13 cellular contexts compared by ENCODE assay signal in genomic region chr2:121599963-121600651, GRCh38. TPM values are rescaled to one million over a fixed set of nuclear protein-coding genes. Genes with fewer than 3 reads are reported as not detected.
DNase-seq lines count a peak whose midpoint lies in the region; ATAC-seq and TF ChIP-seq lines count a peak whose summit lies in the region.
"Had no signal": no experiment of that assay in that cellular context is flagged by ENCODE, and none has a peak within 500 bp of the region (broad histone marks: within the 10 kb centered on the region; RNA-seq: fewer than 3 reads in every experiment).

No MANE protein-coding gene starts in this region.

- H3K27me3 Mint-ChIP-seq in effector memory CD8-positive, alpha-beta T cell: no peaks in the 10 kb centered on the region

- ATAC-seq in GM18499 (IDR thresholded peaks at IDR 0.05; ENCODE audit: insufficient read depth, unreplicated experiment) (peak; percentile 49), GM21390 (IDR thresholded peaks at IDR 0.05; ENCODE audit: unreplicated experiment) (peak; percentile 42), HG03280 (IDR thresholded peaks at IDR 0.05; ENCODE audit: unreplicated experiment) (peak; percentile 61)
- ATAC-seq in effector memory CD8-positive, alpha-beta T cell (replicated peaks): peak; percentile 41

- no peak overlapping the region for H3K4me3 ChIP-seq in lower leg skin (ENCODE audit: low read depth, poor library complexity, severe bottlenecking)
- H3K4me3 ChIP-seq: stomach had no signal

- H3K4me3 Mint-ChIP-seq in effector memory CD8-positive, alpha-beta T cell: no peak overlapping the region

- peaks cover 10% of the 10 kb centered on the region for H3K36me3 Mint-ChIP-seq in effector memory CD8-positive, alpha-beta T cell (ENCODE audit: insufficient read depth)

- intact Hi-C loops in lower leg skin (cut with DNase I; ENCODE audit: low total_unique reads): no loop called here
- intact Hi-C loops in posterior cingulate gyrus (cut with DNase I): loop anchor here (5.0 kb wide), 1 partner anchor 47 kb away; the partner anchor contains the start of gene CLASP1

- H3K27ac Mint-ChIP-seq in effector memory CD8-positive, alpha-beta T cell: peak overlapping the region; percentile 51 to 56

- no peaks in the 10 kb centered on the region for H3K9me3 Mint-ChIP-seq in effector memory CD8-positive, alpha-beta T cell

- peaks cover 40 to 57% of the 10 kb centered on the region in 2 donors for H3K4me1 Mint-ChIP-seq in effector memory CD8-positive, alpha-beta T cell (ENCODE audit: low read depth in 2 of 2)

- TF ChIP-seq POLR2A in lower leg skin (IDR thresholded peaks at IDR 0.05): no peak

- no peak for DNase-seq in effector memory CD8-positive, alpha-beta T cell
- DNase-seq in lower leg skin (ENCODE audit: low spot score in 2 of 2) (no peak), NCI-H1436 treated with DMSO at 0.1 percent for 48 hours (lab: John Stamatoyannopoulos, UW) (no peak), posterior cingulate gyrus (no peak)
- DNase-seq in activated effector memory CD4-positive, alpha-beta T cell treated with Interleukin-2 at 50 U/mL for 16 hours: no peak
- DNase-seq: activated CD4-positive, alpha-beta T cell treated with anti-CD3 and anti-CD28 coated beads, Interleukin-2, amount 50 U/mL, for 4 hours; COR-L47; NCI-H2029 treated with DMSO at 0.1 percent for 48 hours; Right ventricle myocardium superior; stomach had no signal

- no peak for TF ChIP-seq CTCF in lower leg skin (IDR thresholded peaks at IDR 0.05)

RNA-seq across cellular contexts. Expression of gene CLASP1, which starts 49.2 kb away (rescaled TPM):
- 10 to 100 TPM; 56.8 to 88.4 (median 69.0) TPM for total RNA-seq in lower leg skin
